18 cellular contexts compared by ENCODE assay signal in genomic region chr4:169241480-169241879, GRCh38.
"Had no signal": no experiment of that assay in that cellular context is flagged by ENCODE, and none has a peak within 500 bp of the region (broad histone marks: within the 10 kb centered on the region; RNA-seq: fewer than 3 reads in every experiment).

No MANE protein-coding gene starts in this region.

- H3K9me3 ChIP-seq: adrenal gland, gastroesophageal sphincter, upper lobe of left lung had no signal

- H3K36me3 ChIP-seq: adrenal gland, gastroesophageal sphincter, upper lobe of left lung had no signal

- H3K27me3 ChIP-seq: adrenal gland, gastroesophageal sphincter, upper lobe of left lung had no signal

- H3K27ac Mint-ChIP-seq: activated naive CD4-positive, alpha-beta T cell treated with anti-CD3 and anti-CD28 coated beads, Interleukin-2, amount 10 ng/mL, durations not matched to agents 7 days and 5 days; activated T-helper 17 cell treated with anti-CD3 and anti-CD28 coated beads, Interleukin-2, amount 50 U/mL, for 72 hours; dendritic cell treated with granulocyte-macrophage colony-stimulating factor and Interleukin-4, amounts not matched to agents 40 ng/mL and 50 ng/mL, for 4 days; naive B cell had no signal

- H3K27ac ChIP-seq: adrenal gland, gastroesophageal sphincter, SK-N-MC, upper lobe of left lung had no signal

- ATAC-seq: activated T-helper 17 cell treated with anti-CD3 and anti-CD28 coated beads, Interleukin-2, amount 50 U/mL, for 72 hours; gastroesophageal sphincter had no signal

- H3K4me3 Mint-ChIP-seq: activated naive CD4-positive, alpha-beta T cell treated with anti-CD3 and anti-CD28 coated beads, Interleukin-2, amount 10 ng/mL, durations not matched to agents 7 days and 5 days; activated T-helper 17 cell treated with anti-CD3 and anti-CD28 coated beads, Interleukin-2, amount 50 U/mL, for 72 hours; central memory CD8-positive, alpha-beta T cell; dendritic cell treated with granulocyte-macrophage colony-stimulating factor and Interleukin-4, amounts not matched to agents 40 ng/mL and 50 ng/mL, for 4 days; naive B cell had no signal

- H3K9me3 Mint-ChIP-seq: activated naive CD4-positive, alpha-beta T cell treated with anti-CD3 and anti-CD28 coated beads, Interleukin-2, amount 10 ng/mL, durations not matched to agents 7 days and 5 days; activated T-helper 17 cell treated with anti-CD3 and anti-CD28 coated beads, Interleukin-2, amount 50 U/mL, for 72 hours; central memory CD8-positive, alpha-beta T cell; dendritic cell treated with granulocyte-macrophage colony-stimulating factor and Interleukin-4, amounts not matched to agents 40 ng/mL and 50 ng/mL, for 4 days had no signal

- H3K4me1 Mint-ChIP-seq: activated naive CD4-positive, alpha-beta T cell treated with anti-CD3 and anti-CD28 coated beads, Interleukin-2, amount 10 ng/mL, durations not matched to agents 7 days and 5 days; activated T-helper 17 cell treated with anti-CD3 and anti-CD28 coated beads, Interleukin-2, amount 50 U/mL, for 72 hours; central memory CD8-positive, alpha-beta T cell; naive B cell had no signal

- H3K27me3 Mint-ChIP-seq: activated naive CD4-positive, alpha-beta T cell treated with anti-CD3 and anti-CD28 coated beads, Interleukin-2, amount 10 ng/mL, durations not matched to agents 7 days and 5 days; dendritic cell treated with granulocyte-macrophage colony-stimulating factor and Interleukin-4, amounts not matched to agents 40 ng/mL and 50 ng/mL, for 4 days; naive B cell had no signal

- DNase-seq: activated CD4-positive, alpha-beta T cell treated with anti-CD3 and anti-CD28 coated beads for 1 hour; activated CD4-positive, alpha-beta T cell treated with anti-CD3 and anti-CD28 coated beads, Interleukin-2, amount 50 U/mL, for 48 hours; activated naive CD4-positive, alpha-beta T cell treated with anti-CD3 and anti-CD28 coated beads, Interleukin-2, amount 10 ng/mL, durations not matched to agents 7 days and 5 days; adrenal gland; effector memory CD4-positive, alpha-beta T cell; left cardiac atrium; naive B cell; posterior cingulate gyrus; stimulated activated CD4-positive, alpha-beta T cell treated with anti-CD3 and anti-CD28 coated beads, Interleukin-15, amount 100 ng/mL, for 24 hours; stimulated activated CD4-positive, alpha-beta T cell treated with anti-CD3 and anti-CD28 coated beads, Interleukin-4, amount 100 ng/mL, for 24 hours; stimulated activated naive CD4-positive, alpha-beta T cell treated with Interleukin-2 at 50 U/mL for 16 hours; T-helper 1 cell had no signal

- H3K36me3 Mint-ChIP-seq: activated naive CD4-positive, alpha-beta T cell treated with anti-CD3 and anti-CD28 coated beads, Interleukin-2, amount 10 ng/mL, durations not matched to agents 7 days and 5 days; naive B cell had no signal

- H3K4me3 ChIP-seq: adrenal gland, gastroesophageal sphincter, SK-N-MC, upper lobe of left lung had no signal
